ENCODE assay signal across 1 cellular context in genomic region chr4:75892508-75892907, GRCh38.
TF ChIP-seq lines count a peak whose summit lies in the region.

No MANE protein-coding gene starts in this region.

TF ChIP-seq in GM23338, 12 proteins besides CTCF, POLR2A, EP300 and RAD21 (continued from another document):
- no peak for TF ChIP-seq REST (IDR thresholded peaks at IDR 0.05; ENCODE audit: unreplicated experiment)
